ENCODE assay signal across 8 cellular contexts in genomic region chr2:190343170-190343499, GRCh38. TPM values are rescaled to one million over a fixed set of nuclear protein-coding genes. Genes with fewer than 3 reads are reported as not detected.
DNase-seq lines count a peak whose midpoint lies in the region; FAIRE-seq and TF ChIP-seq lines count a peak whose summit lies in the region.

No MANE protein-coding gene starts in this region.

- no peaks in the 10 kb centered on the region for H3K4me1 ChIP-seq in OCI-LY7 (ENCODE audit: insufficient read depth, low read length, poor library complexity, severe bottlenecking)
- peaks cover 6% of the 10 kb centered on the region for H3K4me1 ChIP-seq in rectal smooth muscle tissue (ENCODE audit: control insufficient read depth, insufficient read depth, low read length)

- H2AFZ ChIP-seq in OCI-LY7 (ENCODE audit: low read length) = peak overlapping the region; percentile 37; the same call in 1 of the 2 replicates

- no peak overlapping the region for H3K9ac ChIP-seq in rectal smooth muscle tissue (ENCODE audit: low read length)

- CTCF ChIA-PET in OCI-LY7 (lab: Charles Lee; ENCODE audit: unreplicated experiment) = no interaction called here

- TF ChIP-seq CTCF in OCI-LY7 (conservative IDR thresholded peaks at IDR 0.05; ENCODE audit: low read length) (no peak), epithelial cell of proximal tubule (conservative IDR thresholded peaks at IDR 0.05; ENCODE audit: low read depth, low read length) (no peak), GM10266 (IDR thresholded peaks at IDR 0.05; ENCODE audit: control insufficient read depth, insufficient read depth, low read depth, missing control alignments) (no peak)

- no peaks in the 10 kb centered on the region for H3K9me2 ChIP-seq in OCI-LY7 (ENCODE audit: insufficient read depth, low read length)

- no peak for DNase-seq in GM18507 (ENCODE audit: extremely low spot score, insufficient read length, low read depth)
- DNase-seq in OCI-LY7 (ENCODE audit: low spot score) = no peak
- DNase-seq in epithelial cell of proximal tubule (ENCODE audit: low read depth) = no peak
- DNase-seq in mucosa of gallbladder (ENCODE audit: low spot score) = no peak
- DNase-seq in GM10266 (ENCODE audit: extremely low spot score) = no peak
- DNase-seq in iPS-NIHi11 (ENCODE audit: low spot score) = no peak
- DNase-seq in NCI-H2227 treated with DMSO at 0.1 percent for 48 hours (lab: John Stamatoyannopoulos, UW) = no peak

- FAIRE-seq in GM18507 (lab: Jason Lieb, UNC) = peak; percentile 15

- H3K9me3 ChIP-seq in OCI-LY7 (ENCODE audit: low read length) = no peaks in the 10 kb centered on the region

- no peaks in the 10 kb centered on the region for H4K20me1 ChIP-seq in OCI-LY7 (ENCODE audit: insufficient read depth, low read length)

- H3K36me3 ChIP-seq in OCI-LY7 (ENCODE audit: insufficient read depth, low read length) = no peaks in the 10 kb centered on the region
- H3K36me3 ChIP-seq in rectal smooth muscle tissue (ENCODE audit: control insufficient read depth, insufficient read depth, low read length) = no peaks in the 10 kb centered on the region

- H3K27ac ChIP-seq in OCI-LY7 (ENCODE audit: low read depth, low read length, poor library complexity, severe bottlenecking) (no peak overlapping the region), rectal smooth muscle tissue (ENCODE audit: low read depth, low read length) (peak overlapping the region; percentile 94)

- peak overlapping the region; percentile 52 for H3K4me2 ChIP-seq in OCI-LY7 (ENCODE audit: low read length)

- no peaks in the 10 kb centered on the region for H3K79me2 ChIP-seq in OCI-LY7 (ENCODE audit: insufficient read depth, low read depth, low read length)

- intact Hi-C loops in OCI-LY7 (cut with micrococcal nuclease; ENCODE audit: unreplicated experiment) = no loop called here

- POLR2A ChIA-PET in OCI-LY7 (lab: Charles Lee) = no interaction called here

- H3K27me3 ChIP-seq in rectal smooth muscle tissue (ENCODE audit: control insufficient read depth, insufficient read depth, low read length) = no peaks in the 10 kb centered on the region

- BruUV-seq in OCI-LY7 (replicated peaks; lab: Mats Ljungman, UMichigan) = no TSS peak

- H3K4me3 ChIP-seq in OCI-LY7 (ENCODE audit: low read depth, low read length, poor library complexity, severe bottlenecking) (no peak overlapping the region), epithelial cell of proximal tubule (ENCODE audit: low read depth, low read length) (peak overlapping the region; percentile 81), rectal smooth muscle tissue (ENCODE audit: low read length) (peak overlapping the region; percentile 93)

RNA-seq across cellular contexts. Expression of gene INPP1, which starts 0.3 kb away (rescaled TPM):
- total RNA-seq in OCI-LY7 (2014; rRNA removed; shearing (Covaris generic)) = not detected in 2 replicates
- total RNA-seq in OCI-LY7 (2022) (not detected in 2 replicates), epithelial cell of proximal tubule (6.5 and 8.7 TPM in 2 replicates), mucosa of gallbladder (41.8 TPM)

RNA-seq across cellular contexts. Expression of gene HIBCH, which starts 23.5 kb away (rescaled TPM):
- total RNA-seq in OCI-LY7 (2014; rRNA removed; shearing (Covaris generic)) = 15.6 and 17.1 TPM in 2 replicates
- total RNA-seq in OCI-LY7 (2022) = 26.3 and 29.7 TPM in 2 replicates
- total RNA-seq in epithelial cell of proximal tubule = 8.6 and 12.2 TPM in 2 replicates
- 49.8 TPM for total RNA-seq in mucosa of gallbladder
